In genomic region chr19:6282393-6282792, GRCh38 we compare ENCODE assay signal across 7 cellular contexts. TPM values are rescaled to one million over a fixed set of nuclear protein-coding genes. Genes with fewer than 3 reads are reported as not detected.
"Had no signal": no experiment of that assay in that cellular context is flagged by ENCODE, and none has a peak within 500 bp of the region (broad histone marks: within the 10 kb centered on the region; RNA-seq: fewer than 3 reads in every experiment).

No MANE protein-coding gene starts in this region.

RNA-seq across cellular contexts. Expression of gene ACER1, which starts 51.0 kb away (rescaled TPM):
- total RNA-seq: natural killer cell treated with Interleukin-12 subunit alpha and Interleukin-12 subunit beta and Interleukin-15 and Interleukin-18, amount 100 ng/mL, for 72 hours; occipital lobe; pulmonary artery endothelial cell; sciatic nerve; smooth muscle cell; upper lobe of right lung; urinary bladder had no signal
- polyA plus RNA-seq: smooth muscle cell had no signal
